8 cellular contexts compared by ENCODE assay signal in the genomic region with DNA sequence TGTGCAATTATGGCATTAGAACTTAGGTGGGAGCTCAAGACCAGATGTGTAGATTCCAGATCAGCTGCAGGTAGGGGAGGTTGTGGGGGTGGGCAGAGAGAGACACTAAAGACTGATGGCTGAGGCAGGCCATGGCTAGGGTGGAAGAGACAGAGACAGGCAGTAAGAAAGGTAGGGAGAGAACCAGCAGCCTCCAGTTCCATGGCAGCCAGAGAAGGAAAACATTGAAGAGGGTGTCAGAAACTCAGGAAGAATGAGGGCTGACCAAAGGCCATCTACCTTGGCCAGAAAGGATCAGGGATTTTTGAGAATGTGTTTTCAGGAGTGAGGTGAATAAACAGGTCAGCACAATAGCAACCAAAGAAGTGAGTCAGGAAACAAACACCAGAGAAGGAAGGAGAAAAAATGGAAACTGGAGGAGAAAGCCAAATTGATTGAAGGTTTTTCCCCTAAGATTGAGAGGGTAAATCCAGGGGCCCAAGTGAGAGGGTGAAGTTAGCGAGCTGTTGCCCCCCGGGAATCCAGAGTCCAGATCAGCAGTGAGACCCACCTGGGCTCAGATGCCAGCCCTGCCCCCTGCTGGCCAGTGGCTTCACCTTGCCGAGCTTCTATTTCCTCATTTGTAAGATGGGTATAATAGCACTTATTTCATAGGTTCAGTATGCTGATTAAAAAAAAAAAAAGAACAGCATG. TPM values are rescaled to one million over a fixed set of nuclear protein-coding genes. Genes with fewer than 3 reads are reported as not detected.
DNase-seq lines count a peak whose midpoint lies in the region; ATAC-seq and TF ChIP-seq lines count a peak whose summit lies in the region.

No MANE protein-coding gene starts in this region.

- no peak overlapping the region for H3K4ac ChIP-seq in mesendoderm (ENCODE audit: low read depth, low read length)

- no peaks in the 10 kb centered on the region for H3K4me1 ChIP-seq in mesendoderm (ENCODE audit: control insufficient read depth, low read depth, low read length)

- TF ChIP-seq CTCF in WERI-Rb-1 (IDR thresholded peaks at IDR 0.05; ENCODE audit: low read depth, low read length): peak; percentile 77

- H3K9ac ChIP-seq in mesendoderm (ENCODE audit: low read length): no peak overlapping the region

- H3K4me2 ChIP-seq in mesendoderm (ENCODE audit: low read length): no peak overlapping the region

- H3K79me2 ChIP-seq in mesendoderm (ENCODE audit: control insufficient read depth, insufficient read depth, low read length): no peaks in the 10 kb centered on the region

- no peaks in the 10 kb centered on the region for H3K27me3 Mint-ChIP-seq in central memory CD8-positive, alpha-beta T cell
- H3K27me3 Mint-ChIP-seq in stimulated activated naive CD8-positive, alpha-beta T cell treated with anti-CD3 and anti-CD28 coated beads, Interleukin-15, amount 100 ng/mL, for 72 hours: no peaks in the 10 kb centered on the region

- H3K36me3 ChIP-seq in WERI-Rb-1: peaks cover 18% of the 10 kb centered on the region
- H3K36me3 ChIP-seq in mesendoderm (ENCODE audit: control insufficient read depth, insufficient read depth, low read length): no peaks in the 10 kb centered on the region

- H3K4me1 Mint-ChIP-seq in central memory CD8-positive, alpha-beta T cell: peaks cover 33% of the 10 kb centered on the region
- H3K4me1 Mint-ChIP-seq in stimulated activated naive CD8-positive, alpha-beta T cell treated with anti-CD3 and anti-CD28 coated beads, Interleukin-15, amount 100 ng/mL, for 72 hours: peaks cover 17% of the 10 kb centered on the region

- H4K5ac ChIP-seq in mesendoderm (ENCODE audit: low read length): no peak overlapping the region

- peak; percentile 60 for DNase-seq in ELF-1 (ENCODE audit: low read depth, low spot score)
- DNase-seq in HuH-7.5 (ENCODE audit: low spot score): peak; percentile 25
- DNase-seq in WERI-Rb-1: peak; percentile 57
- peak in 1 of 2 donors; percentile 27 for DNase-seq in central memory CD8-positive, alpha-beta T cell (ENCODE audit: low spot score in 2 of 2)
- DNase-seq in mesendoderm: peak; percentile 59
- peak; percentile 30 to 47 for DNase-seq in stimulated activated naive CD8-positive, alpha-beta T cell treated with anti-CD3 and anti-CD28 coated beads, Interleukin-15, amount 100 ng/mL, for 72 hours
- no peak for DNase-seq in putamen (ENCODE audit: low spot score)

- H3K27me3 ChIP-seq in WERI-Rb-1 (ENCODE audit: insufficient read depth, low read depth, severe bottlenecking): no peaks in the 10 kb centered on the region
- no peaks in the 10 kb centered on the region for H3K27me3 ChIP-seq in mesendoderm (ENCODE audit: insufficient read depth, low read length, poor library complexity)

- H2BK15ac ChIP-seq in mesendoderm (replicated peaks; ENCODE audit: low read depth): no peak overlapping the region

- H3K27ac ChIP-seq in WERI-Rb-1 (peak overlapping the region; percentile 62), mesendoderm (ENCODE audit: low read depth, low read length) (no peak overlapping the region)

- H3K27ac Mint-ChIP-seq in central memory CD8-positive, alpha-beta T cell (ENCODE audit: low read depth): no peak overlapping the region
- H3K27ac Mint-ChIP-seq in stimulated activated naive CD8-positive, alpha-beta T cell treated with anti-CD3 and anti-CD28 coated beads, Interleukin-15, amount 100 ng/mL, for 72 hours: no peak overlapping the region

- no peak overlapping the region for H2AK5ac ChIP-seq in mesendoderm (ENCODE audit: low read length)

- H3K36me3 Mint-ChIP-seq in central memory CD8-positive, alpha-beta T cell (ENCODE audit: insufficient read depth): peaks cover 7% of the 10 kb centered on the region

- H2BK5ac ChIP-seq in mesendoderm (ENCODE audit: low read length): no peak overlapping the region

- H3K18ac ChIP-seq in mesendoderm (ENCODE audit: low read length): no peak overlapping the region

- no peak overlapping the region for H2BK120ac ChIP-seq in mesendoderm (ENCODE audit: low read depth, low read length)

- H3K4me3 ChIP-seq in WERI-Rb-1 (ENCODE audit: low read depth, low read length) (no peak overlapping the region), mesendoderm (ENCODE audit: low read length) (no peak overlapping the region)

- H3K56ac ChIP-seq in mesendoderm (ENCODE audit: low read length): no peak overlapping the region

- no peak overlapping the region for H4K8ac ChIP-seq in mesendoderm (ENCODE audit: low read depth, low read length)

- no peaks in the 10 kb centered on the region for H3K9me3 Mint-ChIP-seq in central memory CD8-positive, alpha-beta T cell
- H3K9me3 Mint-ChIP-seq in stimulated activated naive CD8-positive, alpha-beta T cell treated with anti-CD3 and anti-CD28 coated beads, Interleukin-15, amount 100 ng/mL, for 72 hours: no peaks in the 10 kb centered on the region

- peak; percentile 24 for ATAC-seq in central memory CD8-positive, alpha-beta T cell (replicated peaks; ENCODE audit: extremely low read depth, poor library complexity, severe bottlenecking)
- ATAC-seq in stimulated activated naive CD8-positive, alpha-beta T cell treated with anti-CD3 and anti-CD28 coated beads, Interleukin-15, amount 100 ng/mL, for 72 hours: peak; percentile 43
- no peak for ATAC-seq in GM19023 (IDR thresholded peaks at IDR 0.05; ENCODE audit: unreplicated experiment)

- no peaks in the 10 kb centered on the region for H3K9me3 ChIP-seq in WERI-Rb-1 (ENCODE audit: severe bottlenecking)

- H3K4me3 Mint-ChIP-seq in central memory CD8-positive, alpha-beta T cell: no peak overlapping the region
- no peak overlapping the region for H3K4me3 Mint-ChIP-seq in stimulated activated naive CD8-positive, alpha-beta T cell treated with anti-CD3 and anti-CD28 coated beads, Interleukin-15, amount 100 ng/mL, for 72 hours

- no CpG with 5 or more reads among the region's 3 CpGs for WGBS in mesendoderm (ENCODE audit: extremely low coverage, insufficient coverage, low lambda C conversion rate)

- no peak overlapping the region for H3K23ac ChIP-seq in mesendoderm (ENCODE audit: low read length)

- H3K79me1 ChIP-seq in mesendoderm (ENCODE audit: low read length): no peaks in the 10 kb centered on the region

RNA-seq across cellular contexts. Expression of a gene that starts 41.0 kb away (rescaled TPM):
- 7.2 TPM for polyA plus RNA-seq in mesendoderm (2013, experiment 1 of 2)
- polyA plus RNA-seq in mesendoderm (2013, experiment 2 of 2): 7.6 TPM
